8 cellular contexts compared by ENCODE assay signal in genomic region chr6:44073612-44074382, GRCh38. TPM values are rescaled to one million over a fixed set of nuclear protein-coding genes. Genes with fewer than 3 reads are reported as not detected.
DNase-seq lines count a peak whose midpoint lies in the region; ATAC-seq, FAIRE-seq and TF ChIP-seq lines count a peak whose summit lies in the region.

No MANE protein-coding gene starts in this region.

- peaks cover 15 to 23% of the 10 kb centered on the region in 2 donors for H3K4me1 Mint-ChIP-seq in stimulated activated naive B cell treated with anti-CD40 and anti-IgM and Interleukin-4, amounts not matched to agents 10 μg/mL and 1 μg/mL and 100 μg/mL, for 72 hours

- 34% methylated on average over 17 of the region's 24 CpGs for WGBS in hepatocyte (ENCODE audit: low lambda C conversion rate, missing lambda C conversion rate)

- H3K27ac ChIP-seq in hepatocyte = peak overlapping the region; percentile 56

- no peaks in the 10 kb centered on the region for H3K9me3 ChIP-seq in hepatocyte (ENCODE audit: low read depth)

- H3K27me3 ChIP-seq in hepatocyte = no peaks in the 10 kb centered on the region

- no peaks in the 10 kb centered on the region for H3K36me3 Mint-ChIP-seq in stimulated activated naive B cell treated with anti-CD40 and anti-IgM and Interleukin-4, amounts not matched to agents 10 μg/mL and 1 μg/mL and 100 μg/mL, for 72 hours

- ATAC-seq in HG03045 (IDR thresholded peaks at IDR 0.05; ENCODE audit: unreplicated experiment) = peak; percentile 4
- ATAC-seq in stimulated activated naive B cell treated with anti-CD40 and anti-IgM and Interleukin-4, amounts not matched to agents 10 μg/mL and 1 μg/mL and 100 μg/mL, for 72 hours (replicated peaks) = peak; percentile 19 to 28

- no peaks in the 10 kb centered on the region for H3K9me3 Mint-ChIP-seq in stimulated activated naive B cell treated with anti-CD40 and anti-IgM and Interleukin-4, amounts not matched to agents 10 μg/mL and 1 μg/mL and 100 μg/mL, for 72 hours

- peak overlapping the region; percentile 84 for H3K4me2 ChIP-seq in hepatocyte

- peaks cover 60 to 77% of the 10 kb centered on the region in 2 donors for H3K27me3 Mint-ChIP-seq in stimulated activated naive B cell treated with anti-CD40 and anti-IgM and Interleukin-4, amounts not matched to agents 10 μg/mL and 1 μg/mL and 100 μg/mL, for 72 hours

- H2AFZ ChIP-seq in hepatocyte = peak overlapping the region; percentile 13

- no peak for FAIRE-seq in D721Med (lab: Jason Lieb, UNC)

- DNase-seq in D721Med (ENCODE audit: insufficient read length, low spot score) (peak; percentile 50), hepatocyte (ENCODE audit: low spot score) (no peak), NCI-H446 (lab: John Stamatoyannopoulos, UW) (no peak), DMS 273 (lab: John Stamatoyannopoulos, UW; ENCODE audit: unreplicated experiment) (no peak), NCI-H226 (no peak)
- peak; percentile 70 for DNase-seq in activated CD8-positive, alpha-beta memory T cell treated with anti-CD3 and anti-CD28 coated beads, Interleukin-2, amount 50 U/mL, for 48 hours
- no peak for DNase-seq in stimulated activated naive B cell treated with anti-CD40 and anti-IgM and Interleukin-4, amounts not matched to agents 10 μg/mL and 1 μg/mL and 100 μg/mL, for 72 hours

- H3K9me2 ChIP-seq in hepatocyte (replicated peaks; ENCODE audit: insufficient read depth) = no peaks in the 10 kb centered on the region

- H3K36me3 ChIP-seq in hepatocyte (replicated peaks; ENCODE audit: insufficient read depth, low read depth) = no peaks in the 10 kb centered on the region

- no peaks in the 10 kb centered on the region for H3K79me2 ChIP-seq in hepatocyte

- H3K4me3 ChIP-seq in hepatocyte = peak overlapping the region; percentile 26

- TF ChIP-seq CTCF in D721Med (IDR thresholded peaks at IDR 0.05; ENCODE audit: insufficient read depth, missing control alignments) (no peak), hepatocyte (IDR thresholded peaks at IDR 0.05; ENCODE audit: poor library complexity) (no peak)

- H4K20me1 ChIP-seq in hepatocyte (ENCODE audit: insufficient read depth, poor library complexity, severe bottlenecking) = no peaks in the 10 kb centered on the region

- peak overlapping the region; percentile 82 for H3K27ac Mint-ChIP-seq in stimulated activated naive B cell treated with anti-CD40 and anti-IgM and Interleukin-4, amounts not matched to agents 10 μg/mL and 1 μg/mL and 100 μg/mL, for 72 hours

- peaks cover 35% of the 10 kb centered on the region for H3K4me1 ChIP-seq in hepatocyte (ENCODE audit: insufficient read depth)

- H3K4me3 Mint-ChIP-seq in stimulated activated naive B cell treated with anti-CD40 and anti-IgM and Interleukin-4, amounts not matched to agents 10 μg/mL and 1 μg/mL and 100 μg/mL, for 72 hours = peak overlapping the region; percentile 78 to 91

RNA-seq across cellular contexts. Expression of gene MRPL14, which starts 53.5 kb away (rescaled TPM):
- total RNA-seq in hepatocyte = 58.3 and 64.3 TPM in 2 replicates
- 106 and 124 TPM in 2 replicates for polyA plus RNA-seq in hepatocyte

RNA-seq across cellular contexts. Expression of gene TMEM63B, which starts 53.6 kb away (rescaled TPM):
- 31.8 and 43.5 TPM in 2 replicates for total RNA-seq in hepatocyte
- polyA plus RNA-seq in hepatocyte = 28.7 and 31.4 TPM in 2 replicates

Comparison
In these comparisons a context has a peak if more than half of its experiments do, and no peak if none do; other contexts are left out.
1. DNase-seq: peak in D721Med (single experiment) and activated CD8-positive, alpha-beta memory T cell treated with anti-CD3 and anti-CD28 coated beads, Interleukin-2, amount 50 U/mL, for 48 hours (single experiment); none in hepatocyte (single experiment), stimulated activated naive B cell treated with anti-CD40 and anti-IgM and Interleukin-4, amounts not matched to agents 10 μg/mL and 1 μg/mL and 100 μg/mL, for 72 hours (single experiment), NCI-H446 (0 of 2), DMS 273 (single experiment) and NCI-H226 (single experiment).